Comparison of ENCODE assay signal across 27 cellular contexts in the genomic region with DNA sequence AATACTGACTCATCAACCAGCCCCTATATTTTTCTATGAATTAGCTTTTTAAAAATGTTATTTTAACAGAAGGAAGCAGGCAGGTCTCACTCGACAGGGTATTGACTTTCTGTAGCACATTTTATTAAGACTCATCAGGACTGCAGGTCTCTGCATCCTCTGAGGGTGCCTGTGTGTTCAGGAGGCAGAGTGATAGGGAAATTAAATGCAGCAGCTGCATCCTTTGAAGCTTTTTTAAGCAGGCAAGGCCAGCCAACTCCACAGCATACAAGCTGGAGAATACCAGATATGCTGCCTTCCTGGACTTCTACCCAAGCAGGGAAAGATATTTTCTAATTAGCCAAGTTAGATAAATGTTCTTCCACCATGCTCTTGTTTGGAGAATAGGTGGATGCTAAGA.
"Had no signal": no experiment of that assay in that cellular context is flagged by ENCODE, and none has a peak within 500 bp of the region (broad histone marks: within the 10 kb centered on the region; RNA-seq: fewer than 3 reads in every experiment).

No MANE protein-coding gene starts in this region.

- H3K4me3 Mint-ChIP-seq: activated CD4-positive, alpha-beta memory T cell treated with anti-CD3 and anti-CD28 coated beads, Interleukin-2, amount 10 ng/mL, durations not matched to agents 7 days and 5 days; activated naive CD4-positive, alpha-beta T cell treated with anti-CD3 and anti-CD28 coated beads for 36 hours; activated naive CD8-positive, alpha-beta T cell treated with anti-CD3 and anti-CD28 coated beads for 36 hours; activated T-helper 17 cell treated with anti-CD3 and anti-CD28 coated beads, Interleukin-2, amount 50 U/mL, for 72 hours; T-cell had no signal

- H3K27ac ChIP-seq: SK-N-MC, VCaP had no signal

- H3K36me3 Mint-ChIP-seq: T-cell had no signal

- ATAC-seq: activated T-helper 17 cell treated with anti-CD3 and anti-CD28 coated beads, Interleukin-2, amount 50 U/mL, for 72 hours; Panc1; Right ventricle myocardium inferior; T-cell had no signal

- H3K4me3 ChIP-seq: MG63, SK-N-MC had no signal

- H3K9me3 Mint-ChIP-seq: activated naive CD4-positive, alpha-beta T cell treated with anti-CD3 and anti-CD28 coated beads for 36 hours had no signal

- H3K27me3 ChIP-seq: MG63 had no signal

- H3K9me3 ChIP-seq: MG63 had no signal

- DNase-seq: activated CD4-positive, alpha-beta memory T cell treated with anti-CD3 and anti-CD28 coated beads, Interleukin-2, amount 10 ng/mL, durations not matched to agents 7 days and 5 days; activated CD4-positive, alpha-beta T cell treated with anti-CD3 and anti-CD28 coated beads, Interleukin-2, amount 50 U/mL, for 1 hour; activated CD4-positive, CD25-positive, alpha-beta regulatory T cell; activated gamma-delta T cell; activated naive CD4-positive, alpha-beta T cell treated with anti-CD3 and anti-CD28 coated beads for 36 hours; activated naive CD8-positive, alpha-beta T cell treated with anti-CD3 and anti-CD28 coated beads for 36 hours; activated T-cell treated with anti-CD3 and anti-CD28 coated beads for 4 hours; activated T-cell treated with anti-CD3 and anti-CD28 coated beads, Interleukin-2, amount 50 U/mL, for 48 hours; cerebellar nuclear complex; MG63; MV-4-11; NCI-H1092 treated with DMSO at 0.1 percent for 48 hours; NCI-H1417 treated with DMSO at 0.1 percent for 48 hours; NCI-H187; NCI-H2081; NCI-H2171 treated with DMSO at 0.1 percent for 48 hours; NCI-H446 treated with DMSO at 0.1 percent for 48 hours; NCI-H524 treated with DMSO at 0.1 percent for 48 hours; NK-92 treated with Interleukin-12 subunit alpha and Interleukin-12 subunit beta, amount 100 ng/mL, for 24 hours; OCI-M1; RPMI8226; T-cell had no signal

- H3K36me3 ChIP-seq: MG63 had no signal

- H3K4me1 Mint-ChIP-seq: activated CD4-positive, alpha-beta memory T cell treated with anti-CD3 and anti-CD28 coated beads, Interleukin-2, amount 10 ng/mL, durations not matched to agents 7 days and 5 days; activated naive CD8-positive, alpha-beta T cell treated with anti-CD3 and anti-CD28 coated beads for 36 hours; activated T-helper 17 cell treated with anti-CD3 and anti-CD28 coated beads, Interleukin-2, amount 50 U/mL, for 72 hours; T-cell had no signal

- H3K27ac Mint-ChIP-seq: activated CD4-positive, alpha-beta memory T cell treated with anti-CD3 and anti-CD28 coated beads, Interleukin-2, amount 10 ng/mL, durations not matched to agents 7 days and 5 days; activated naive CD4-positive, alpha-beta T cell treated with anti-CD3 and anti-CD28 coated beads for 36 hours; activated naive CD8-positive, alpha-beta T cell treated with anti-CD3 and anti-CD28 coated beads for 36 hours; activated T-helper 17 cell treated with anti-CD3 and anti-CD28 coated beads, Interleukin-2, amount 50 U/mL, for 72 hours; T-cell had no signal
